In genomic region chr7:77326131-77326530, GRCh38 we compare ENCODE assay signal across 21 cellular contexts.
DNase-seq lines count a peak whose midpoint lies in the region; ATAC-seq and TF ChIP-seq lines count a peak whose summit lies in the region.
"Had no signal": no experiment of that assay in that cellular context is flagged by ENCODE, and none has a peak within 500 bp of the region (broad histone marks: within the 10 kb centered on the region; RNA-seq: fewer than 3 reads in every experiment).

No MANE protein-coding gene starts in this region.

- WGBS in transverse colon (ENCODE audit: low coverage in 1 of 2), 2 donors: 82 to 88% methylated on average over 1 to 3 of the region's 3 CpGs

- TF ChIP-seq CTCF in ascending aorta (IDR thresholded peaks at IDR 0.05) (no peak), transverse colon (IDR thresholded peaks at IDR 0.05) (no peak)

- H3K27ac Mint-ChIP-seq in activated CD4-positive, alpha-beta T cell treated with anti-CD3 and anti-CD28 coated beads, Interleukin-2, amount 10 ng/mL, durations not matched to agents 24 days and 14 days: no peak overlapping the region
- H3K27ac Mint-ChIP-seq: activated naive CD4-positive, alpha-beta T cell treated with anti-CD3 and anti-CD28 coated beads, Interleukin-2, amount 10 ng/mL, durations not matched to agents 7 days and 5 days; CD8-positive, alpha-beta T cell; endodermal cell had no signal

- H3K4me3 Mint-ChIP-seq in activated CD4-positive, alpha-beta T cell treated with anti-CD3 and anti-CD28 coated beads, Interleukin-2, amount 10 ng/mL, durations not matched to agents 24 days and 14 days: no peak overlapping the region
- H3K4me3 Mint-ChIP-seq: activated naive CD4-positive, alpha-beta T cell treated with anti-CD3 and anti-CD28 coated beads, Interleukin-2, amount 10 ng/mL, durations not matched to agents 7 days and 5 days; CD8-positive, alpha-beta T cell; endodermal cell; T-helper 1 cell treated with Interleukin-12 subunit alpha and Interleukin-12 subunit beta and Interleukin-4 antibody, amounts not matched to agents 30 μg/mL and 1 μg/mL, for 36 hours had no signal

- H3K36me3 Mint-ChIP-seq in activated CD4-positive, alpha-beta T cell treated with anti-CD3 and anti-CD28 coated beads, Interleukin-2, amount 10 ng/mL, durations not matched to agents 24 days and 14 days (ENCODE audit: low read depth): no peaks in the 10 kb centered on the region

- TF ChIP-seq POLR2A in transverse colon (IDR thresholded peaks at IDR 0.05): no peak

- H3K4me1 ChIP-seq in ascending aorta (peaks cover 21 to 55% of the 10 kb centered on the region in 2 donors), transverse colon (peaks cover 12 to 36% (median 24%) of the 10 kb centered on the region in 4 donors)

- DNase-seq in activated CD4-positive, alpha-beta T cell treated with anti-CD3 and anti-CD28 coated beads, Interleukin-2, amount 10 ng/mL, durations not matched to agents 24 days and 14 days: peak; percentile 53
- DNase-seq in activated CD4-positive, alpha-beta T cell treated with anti-CD3 and anti-CD28 coated beads, Interleukin-2, amount 50 U/mL, for 48 hours: no peak
- DNase-seq in ascending aorta (ENCODE audit: low spot score in 2 of 2) (no peak), iris pigment epithelial cell (ENCODE audit: low read depth) (peak; percentile 42), transverse colon (no peak), NCI-H146 (lab: John Stamatoyannopoulos, UW) (no peak)
- no peak for DNase-seq in stimulated activated CD4-positive, alpha-beta T cell treated with anti-CD3 and anti-CD28 coated beads, Interleukin-4, amount 100 ng/mL, for 1 hour
- DNase-seq: activated CD4-positive, CD25-positive, alpha-beta regulatory T cell; activated naive CD4-positive, alpha-beta T cell treated with anti-CD3 and anti-CD28 coated beads, Interleukin-2, amount 10 ng/mL, durations not matched to agents 7 days and 5 days; caudate nucleus; CD8-positive, alpha-beta T cell; endodermal cell; GDM1; Karpas-422; midbrain; NCI-H1930; NCI-H69; nucleus accumbens; spleen had no signal

- H3K9me3 ChIP-seq in ascending aorta (no peaks in the 10 kb centered on the region), transverse colon (no peaks in the 10 kb centered on the region)
- H3K9me3 ChIP-seq: spleen had no signal

- no peaks in the 10 kb centered on the region for H3K9me3 Mint-ChIP-seq in activated CD4-positive, alpha-beta T cell treated with anti-CD3 and anti-CD28 coated beads, Interleukin-2, amount 10 ng/mL, durations not matched to agents 24 days and 14 days
- H3K9me3 Mint-ChIP-seq: activated naive CD4-positive, alpha-beta T cell treated with anti-CD3 and anti-CD28 coated beads, Interleukin-2, amount 10 ng/mL, durations not matched to agents 7 days and 5 days; CD8-positive, alpha-beta T cell; endodermal cell; T-helper 1 cell treated with Interleukin-12 subunit alpha and Interleukin-12 subunit beta and Interleukin-4 antibody, amounts not matched to agents 30 μg/mL and 1 μg/mL, for 36 hours had no signal

- no peak overlapping the region for H3K4me3 ChIP-seq in ascending aorta
- H3K4me3 ChIP-seq in transverse colon: no peak overlapping the region
- H3K4me3 ChIP-seq: spleen had no signal

- H3K27ac ChIP-seq in ascending aorta (peak overlapping the region; percentile 76 to 88), transverse colon (peak overlapping the region; percentile 47 to 73 (median 64))

- H3K27me3 Mint-ChIP-seq in activated CD4-positive, alpha-beta T cell treated with anti-CD3 and anti-CD28 coated beads, Interleukin-2, amount 10 ng/mL, durations not matched to agents 24 days and 14 days: no peaks in the 10 kb centered on the region
- H3K27me3 Mint-ChIP-seq: activated naive CD4-positive, alpha-beta T cell treated with anti-CD3 and anti-CD28 coated beads, Interleukin-2, amount 10 ng/mL, durations not matched to agents 7 days and 5 days had no signal

- no peaks in the 10 kb centered on the region for H3K27me3 ChIP-seq in ascending aorta
- no peaks in the 10 kb centered on the region for H3K27me3 ChIP-seq in transverse colon
- H3K27me3 ChIP-seq: spleen had no signal

- ATAC-seq in GM21447 (IDR thresholded peaks at IDR 0.05; ENCODE audit: unreplicated experiment): no peak
- ATAC-seq: CD8-positive, alpha-beta T cell had no signal

- peaks cover 43% of the 10 kb centered on the region for H3K4me1 Mint-ChIP-seq in activated CD4-positive, alpha-beta T cell treated with anti-CD3 and anti-CD28 coated beads, Interleukin-2, amount 10 ng/mL, durations not matched to agents 24 days and 14 days

- H3K36me3 ChIP-seq in ascending aorta (no peaks in the 10 kb centered on the region), transverse colon (no peaks in the 10 kb centered on the region)

- in situ Hi-C loops in transverse colon (cut with MboI; ENCODE audit: low pct_ligation_motif_present in 1 of 4, low pct_unique_long_range_greater_than_20kb in 1 of 4, low sequenced_read_pairs in 3 of 4): no loop called here

- TF ChIP-seq EP300 in transverse colon (IDR thresholded peaks at IDR 0.05; ENCODE audit: low read depth): no peak

- intact Hi-C loops in activated CD4-positive, alpha-beta T cell treated with anti-CD3 and anti-CD28 coated beads, Interleukin-2, amount 10 ng/mL, durations not matched to agents 24 days and 14 days (cut with micrococcal nuclease): no loop called here
- intact Hi-C loops in ascending aorta (cut with DNase I) (loop anchor here (2.0 to 5.0 kb wide), 3 partner anchors 13 to 144 kb away; no protein-coding TSS in a partner anchor), transverse colon (cut with DNase I; ENCODE audit: low total_unique reads) (no loop called here)

Comparison
In these comparisons a context has a peak if more than half of its experiments do, and no peak if none do; other contexts are left out.
1. DNase-seq: peak in activated CD4-positive, alpha-beta T cell treated with anti-CD3 and anti-CD28 coated beads, Interleukin-2, amount 10 ng/mL, durations not matched to agents 24 days and 14 days (single experiment) and iris pigment epithelial cell (single experiment); none in activated CD4-positive, alpha-beta T cell treated with anti-CD3 and anti-CD28 coated beads, Interleukin-2, amount 50 U/mL, for 48 hours (0 of 2), ascending aorta (0 of 2), transverse colon (single experiment), NCI-H146 (single experiment) and stimulated activated CD4-positive, alpha-beta T cell treated with anti-CD3 and anti-CD28 coated beads, Interleukin-4, amount 100 ng/mL, for 1 hour (single experiment).